In the genomic region with DNA sequence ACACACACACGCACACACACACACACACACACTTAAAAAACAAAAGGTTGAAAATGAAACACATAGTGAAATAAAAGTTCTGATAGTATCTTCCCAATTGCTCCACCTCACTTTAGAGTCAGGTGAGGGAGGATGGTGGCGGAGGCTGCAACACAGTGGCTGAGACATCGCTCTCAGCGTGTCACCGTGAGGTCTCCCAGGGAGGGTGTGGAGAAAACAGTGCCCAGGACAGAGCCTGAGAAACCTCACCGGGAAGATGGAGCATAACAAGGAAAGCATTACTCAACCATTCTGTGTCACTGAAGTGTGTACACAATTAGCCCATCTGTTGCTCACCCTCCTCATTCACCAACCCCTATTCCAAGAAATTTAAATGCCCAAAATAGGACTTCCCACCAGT, we compare ENCODE assay signal across 23 cellular contexts.
"Had no signal": no experiment of that assay in that cellular context is flagged by ENCODE, and none has a peak within 500 bp of the region (broad histone marks: within the 10 kb centered on the region; RNA-seq: fewer than 3 reads in every experiment).

No MANE protein-coding gene starts in this region.

- H3K4me1 ChIP-seq: esophagus squamous epithelium, heart right ventricle, lower lobe of right lung, prostate gland, right atrium auricular region, tibial nerve, upper lobe of left lung had no signal

- H3K36me3 ChIP-seq: esophagus squamous epithelium, heart right ventricle, lower lobe of right lung, prostate gland, right atrium auricular region, thoracic aorta, tibial nerve, upper lobe of left lung had no signal

- H3K27ac ChIP-seq: esophagus squamous epithelium, heart right ventricle, lower lobe of right lung, prostate gland, right atrium auricular region, thoracic aorta, tibial nerve, upper lobe of left lung had no signal

- ATAC-seq: effector memory CD8-positive, alpha-beta T cell; heart right ventricle; left ventricle myocardium superior; lower lobe of right lung; mucosa of descending colon; sciatic nerve; stimulated activated memory B cell treated with anti-CD40 and anti-IgM and Interleukin-4, amounts not matched to agents 10 μg/mL and 1 μg/mL and 100 μg/mL, for 72 hours; stimulated activated naive CD8-positive, alpha-beta T cell treated with anti-CD3 and anti-CD28 coated beads, Interleukin-15, Interleukin-2, amounts not matched to agents 100 U/mL and 50 U/mL, for 24 hours had no signal

- H3K9me3 ChIP-seq: prostate gland, right atrium auricular region, thoracic aorta had no signal

- DNase-seq: cortex of kidney; effector memory CD8-positive, alpha-beta T cell; erythroblast; esophagus squamous epithelium; foreskin melanocyte; glutamatergic neuron; heart right ventricle; hippocampal formation; islet precursor cell; left ventricle myocardium superior; lower lobe of right lung; mucosa of descending colon; naive B cell; stimulated activated CD4-positive, alpha-beta T cell treated with anti-CD3 and anti-CD28 coated beads, Interleukin-4, amount 100 ng/mL, for 4 hours; stimulated activated naive CD8-positive, alpha-beta T cell treated with anti-CD3 and anti-CD28 coated beads, Interleukin-15, Interleukin-2, amounts not matched to agents 100 U/mL and 50 U/mL, for 24 hours; substantia nigra; upper lobe of left lung had no signal

- H3K4me3 ChIP-seq: esophagus squamous epithelium, heart right ventricle, lower lobe of right lung, mucosa of descending colon, prostate gland, right atrium auricular region, thoracic aorta, tibial nerve, upper lobe of left lung had no signal

- H3K27me3 ChIP-seq: esophagus squamous epithelium, heart right ventricle, right atrium auricular region, tibial nerve, upper lobe of left lung had no signal
